ENCODE assay signal across 26 cellular contexts in the genomic region with DNA sequence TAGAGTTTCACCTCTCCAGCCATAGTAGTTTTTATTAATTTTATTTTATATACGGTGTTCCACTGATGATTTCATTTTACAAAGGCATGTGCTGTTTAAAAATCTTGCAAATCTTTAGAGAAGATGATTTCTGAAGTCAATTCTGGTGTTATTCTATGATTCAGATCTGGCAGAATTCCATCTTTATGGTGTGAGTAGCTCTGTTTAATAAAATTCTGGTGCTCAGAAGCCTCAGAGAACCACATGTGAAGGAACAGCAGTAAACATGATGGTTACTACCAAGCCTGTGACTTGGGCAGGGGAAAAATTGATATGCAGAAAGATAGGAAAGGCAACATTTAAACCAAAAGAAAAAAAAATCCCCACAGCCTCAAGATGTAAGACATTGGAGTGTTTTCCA.
A peak's percentile ranks its signal among the peaks of the same experiment; 100 is the strongest.
DNase-seq lines count a peak whose midpoint lies in the region; FAIRE-seq and TF ChIP-seq lines count a peak whose summit lies in the region.
"Had no signal": no experiment of that assay in that cellular context is flagged by ENCODE, and none has a peak within 500 bp of the region (broad histone marks: within the 10 kb centered on the region; RNA-seq: fewer than 3 reads in every experiment).

No MANE protein-coding gene starts in this region.

- H3K27me3 ChIP-seq in brain microvascular endothelial cell (replicated peaks), result no peaks in the 10 kb centered on the region
- H3K27me3 ChIP-seq: neutrophil had no signal

- H3K27me3 Mint-ChIP-seq in HFFc6 (ENCODE audit: insufficient read depth), result no peaks in the 10 kb centered on the region

- H3K4me1 ChIP-seq in kidney (ENCODE audit: control insufficient read depth in 1 of 2, insufficient read depth in 1 of 2, low read depth in 1 of 2, low read length in 2 of 2), result peaks cover 0 to 6% of the 10 kb centered on the region in 2 donors

- H3K9me3 Mint-ChIP-seq in HFFc6, result peaks cover 17% of the 10 kb centered on the region

- no peak overlapping the region for H3K9ac ChIP-seq in kidney (ENCODE audit: low read length in 2 of 2)

- in situ Hi-C loops in brain microvascular endothelial cell (cut with HindIII; ENCODE audit: low pct_ligation_motif_present, low sequenced_read_pairs), result no loop called here

- H3K36me3 Mint-ChIP-seq in HFFc6 (ENCODE audit: low read depth), result peaks cover 24% of the 10 kb centered on the region
- H3K36me3 Mint-ChIP-seq: immature natural killer cell had no signal

- H3K4me3 Mint-ChIP-seq in HFFc6, result peak overlapping the region; percentile 26
- H3K4me3 Mint-ChIP-seq: immature natural killer cell; T-helper 2 cell treated with Interferon-gamma antibody and Interleukin-4, amounts not matched to agents 5 μg/mL and 100 μg/mL, for 36 hours had no signal

- H3K36me3 ChIP-seq in brain microvascular endothelial cell (replicated peaks) (no peaks in the 10 kb centered on the region), kidney (ENCODE audit: control insufficient read depth in 1 of 2, insufficient read depth in 2 of 2, low read length in 2 of 2) (no peaks in the 10 kb centered on the region)
- H3K36me3 ChIP-seq: neutrophil had no signal

- intact Hi-C loops in posterior cingulate gyrus (cut with DNase I) (no loop called here), kidney (cut with DNase I) (no loop called here)

- peak; percentile 16 for DNase-seq in AG08395 (ENCODE audit: low spot score)
- DNase-seq in HFFc6, result peak; percentile 11
- peak; percentile 12 for DNase-seq in brain microvascular endothelial cell
- DNase-seq in foreskin fibroblast, result peak; percentile 56 to 78
- DNase-seq in activated CD4-positive, alpha-beta T cell treated with anti-CD3 and anti-CD28 coated beads for 1 hour, result no peak
- no peak for DNase-seq in posterior cingulate gyrus
- no peak for DNase-seq in kidney
- DNase-seq in activated naive CD4-positive, alpha-beta T cell (lab: John Stamatoyannopoulos, UW), result no peak
- DNase-seq: activated CD4-positive, alpha-beta T cell treated with anti-CD3 and anti-CD28 coated beads for 4 hours; activated CD8-positive, alpha-beta memory T cell treated with anti-CD3 and anti-CD28 coated beads for 24 hours; activated effector memory CD4-positive, alpha-beta T cell treated with Interleukin-2 at 50 U/mL for 16 hours; effector CD4-positive, alpha-beta T cell; GDM1; hypothalamus; immature natural killer cell; MV-4-11; NCI-H1436 treated with DMSO at 0.1 percent for 48 hours; NCI-H2107; NCI-H446 treated with DMSO at 0.1 percent for 48 hours; OCI-M1; stimulated activated CD4-positive, alpha-beta T cell treated with anti-CD3 and anti-CD28 coated beads, Interleukin-1b, Interleukin-23, amount 100 ng/mL, for 48 hours; trophoblast cell had no signal

- peaks cover 39% of the 10 kb centered on the region for H3K4me1 Mint-ChIP-seq in HFFc6 (ENCODE audit: low read depth)
- H3K4me1 Mint-ChIP-seq: immature natural killer cell had no signal

- no peak for FAIRE-seq in kidney (lab: Jason Lieb, UNC)
- FAIRE-seq: A549 had no signal

- H3K27ac Mint-ChIP-seq in HFFc6, result peak overlapping the region; percentile 49
- H3K27ac Mint-ChIP-seq: immature natural killer cell; T-helper 2 cell treated with Interferon-gamma antibody and Interleukin-4, amounts not matched to agents 5 μg/mL and 100 μg/mL, for 36 hours had no signal

- H3K27ac ChIP-seq in brain microvascular endothelial cell, result no peak overlapping the region
- H3K27ac ChIP-seq in kidney (ENCODE audit: low read depth in 2 of 2, low read length in 2 of 2), result no peak overlapping the region
- H3K27ac ChIP-seq: A549, neutrophil had no signal

- TF ChIP-seq CTCF in HFFc6 (IDR thresholded peaks at IDR 0.05) (no peak), brain microvascular endothelial cell (IDR thresholded peaks at IDR 0.05; ENCODE audit: low read depth, low read length, missing control alignments) (no peak), foreskin fibroblast (IDR thresholded peaks at IDR 0.05; ENCODE audit: low read depth, low read length) (no peak), kidney (IDR thresholded peaks at IDR 0.05; ENCODE audit: borderline replicate concordance, extremely low read depth, insufficient read depth) (no peak)

- H3K9me3 ChIP-seq in kidney (ENCODE audit: control insufficient read depth in 1 of 2, low read length in 2 of 2), result peaks cover 0 to 19% of the 10 kb centered on the region in 2 donors
- H3K9me3 ChIP-seq: neutrophil had no signal

- H3K4me3 ChIP-seq in brain microvascular endothelial cell (ENCODE audit: low read depth, low read length) (no peak overlapping the region), foreskin fibroblast (ENCODE audit: low read depth in 1 of 2, low read length in 2 of 2) (no peak overlapping the region), kidney (ENCODE audit: low read length in 2 of 2) (no peak overlapping the region)
- H3K4me3 ChIP-seq: A549, smooth muscle cell had no signal

Comparison
In these comparisons a context has a peak if more than half of its experiments do, and no peak if none do; other contexts are left out.
1. DNase-seq: peak in AG08395 (single experiment), HFFc6 (single experiment), brain microvascular endothelial cell (single experiment) and foreskin fibroblast (2 of 2); none in activated CD4-positive, alpha-beta T cell treated with anti-CD3 and anti-CD28 coated beads for 1 hour (single experiment), posterior cingulate gyrus (0 of 10), kidney (single experiment) and activated naive CD4-positive, alpha-beta T cell (0 of 4).